In the genomic region with DNA sequence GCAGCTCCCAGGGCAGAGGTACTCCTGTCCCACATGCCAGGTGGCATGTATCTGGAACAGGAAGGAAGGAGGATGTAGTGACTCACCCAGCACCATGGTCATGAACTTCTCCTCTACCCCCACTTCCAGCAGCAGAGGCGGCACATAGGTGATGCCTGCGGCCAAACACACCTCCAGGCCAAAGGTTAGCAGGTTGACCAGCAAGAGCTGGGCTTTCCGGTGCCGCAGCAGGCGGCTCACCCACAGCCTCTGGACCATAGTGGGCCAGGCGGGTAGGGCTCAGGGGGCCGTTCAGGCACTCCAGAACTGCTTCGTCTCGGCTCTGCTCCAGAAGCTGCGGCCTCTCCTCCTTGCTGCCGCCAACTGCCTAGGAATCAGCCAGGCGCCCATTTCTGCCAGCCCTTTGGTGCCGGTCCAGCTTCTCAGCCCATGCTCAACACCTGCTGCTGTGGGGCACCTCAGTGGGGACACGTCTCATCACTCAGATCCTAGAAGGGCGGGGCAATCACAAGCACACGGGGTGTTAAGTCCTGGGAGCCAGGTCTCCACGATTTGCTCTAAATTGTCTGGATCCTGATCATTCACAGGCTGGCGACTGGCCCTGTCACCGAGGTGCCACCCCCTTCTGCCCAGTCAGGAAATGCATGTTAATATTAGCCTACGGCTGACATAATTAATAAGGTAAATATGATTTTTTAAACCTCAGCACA, we compare ENCODE assay signal across 1 cellular context.
A peak's percentile ranks its signal among the peaks of the same experiment; 100 is the strongest.
TF ChIP-seq lines count a peak whose summit lies in the region.

No MANE protein-coding gene starts in this region.

TF ChIP-seq in HepG2, 621 proteins besides CTCF, POLR2A, EP300 and RAD21 (continued from another document and continues in another):
- TF ChIP-seq, protein P1, sequence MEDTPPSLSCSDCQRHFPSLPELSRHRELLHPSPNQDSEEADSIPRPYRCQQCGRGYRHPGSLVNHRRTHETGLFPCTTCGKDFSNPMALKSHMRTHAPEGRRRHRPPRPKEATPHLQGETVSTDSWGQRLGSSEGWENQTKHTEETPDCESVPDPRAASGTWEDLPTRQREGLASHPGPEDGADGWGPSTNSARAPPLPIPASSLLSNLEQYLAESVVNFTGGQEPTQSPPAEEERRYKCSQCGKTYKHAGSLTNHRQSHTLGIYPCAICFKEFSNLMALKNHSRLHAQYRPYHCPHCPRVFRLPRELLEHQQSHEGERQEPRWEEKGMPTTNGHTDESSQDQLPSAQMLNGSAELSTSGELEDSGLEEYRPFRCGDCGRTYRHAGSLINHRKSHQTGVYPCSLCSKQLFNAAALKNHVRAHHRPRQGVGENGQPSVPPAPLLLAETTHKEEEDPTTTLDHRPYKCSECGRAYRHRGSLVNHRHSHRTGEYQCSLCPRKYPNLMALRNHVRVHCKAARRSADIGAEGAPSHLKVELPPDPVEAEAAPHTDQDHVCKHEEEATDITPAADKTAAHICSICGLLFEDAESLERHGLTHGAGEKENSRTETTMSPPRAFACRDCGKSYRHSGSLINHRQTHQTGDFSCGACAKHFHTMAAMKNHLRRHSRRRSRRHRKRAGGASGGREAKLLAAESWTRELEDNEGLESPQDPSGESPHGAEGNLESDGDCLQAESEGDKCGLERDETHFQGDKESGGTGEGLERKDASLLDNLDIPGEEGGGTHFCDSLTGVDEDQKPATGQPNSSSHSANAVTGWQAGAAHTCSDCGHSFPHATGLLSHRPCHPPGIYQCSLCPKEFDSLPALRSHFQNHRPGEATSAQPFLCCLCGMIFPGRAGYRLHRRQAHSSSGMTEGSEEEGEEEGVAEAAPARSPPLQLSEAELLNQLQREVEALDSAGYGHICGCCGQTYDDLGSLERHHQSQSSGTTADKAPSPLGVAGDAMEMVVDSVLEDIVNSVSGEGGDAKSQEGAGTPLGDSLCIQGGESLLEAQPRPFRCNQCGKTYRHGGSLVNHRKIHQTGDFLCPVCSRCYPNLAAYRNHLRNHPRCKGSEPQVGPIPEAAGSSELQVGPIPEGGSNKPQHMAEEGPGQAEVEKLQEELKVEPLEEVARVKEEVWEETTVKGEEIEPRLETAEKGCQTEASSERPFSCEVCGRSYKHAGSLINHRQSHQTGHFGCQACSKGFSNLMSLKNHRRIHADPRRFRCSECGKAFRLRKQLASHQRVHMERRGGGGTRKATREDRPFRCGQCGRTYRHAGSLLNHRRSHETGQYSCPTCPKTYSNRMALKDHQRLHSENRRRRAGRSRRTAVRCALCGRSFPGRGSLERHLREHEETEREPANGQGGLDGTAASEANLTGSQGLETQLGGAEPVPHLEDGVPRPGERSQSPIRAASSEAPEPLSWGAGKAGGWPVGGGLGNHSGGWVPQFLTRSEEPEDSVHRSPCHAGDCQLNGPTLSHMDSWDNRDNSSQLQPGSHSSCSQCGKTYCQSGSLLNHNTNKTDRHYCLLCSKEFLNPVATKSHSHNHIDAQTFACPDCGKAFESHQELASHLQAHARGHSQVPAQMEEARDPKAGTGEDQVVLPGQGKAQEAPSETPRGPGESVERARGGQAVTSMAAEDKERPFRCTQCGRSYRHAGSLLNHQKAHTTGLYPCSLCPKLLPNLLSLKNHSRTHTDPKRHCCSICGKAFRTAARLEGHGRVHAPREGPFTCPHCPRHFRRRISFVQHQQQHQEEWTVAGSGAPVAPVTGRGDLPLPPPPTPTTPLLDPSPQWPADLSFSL (CRISPR knock-in tag; IDR thresholded peaks at IDR 0.05), result no peak
- TF ChIP-seq ZSCAN31 (CRISPR knock-in tag; IDR thresholded peaks at IDR 0.05; ENCODE audit: low read depth) (no peak), ZNF547 (CRISPR knock-in tag; IDR thresholded peaks at IDR 0.05) (0 out of 2 replicates have a peak, but pooled peaks have one; percentile 32), ZNF263 (CRISPR knock-in tag; IDR thresholded peaks at IDR 0.05) (no peak), FOXA1 (IDR thresholded peaks at IDR 0.05) (no peak), FOXA1 (CRISPR knock-in tag; IDR thresholded peaks at IDR 0.05) (no peak), ZNF546 (CRISPR knock-in tag; conservative IDR thresholded peaks at IDR 0.05) (no peak), ZNF260 (CRISPR knock-in tag; IDR thresholded peaks at IDR 0.05; ENCODE audit: borderline replicate concordance, low read depth) (no peak), HOXD1 (CRISPR knock-in tag; IDR thresholded peaks at IDR 0.05) (no peak), SMAD9 (CRISPR knock-in tag; IDR thresholded peaks at IDR 0.05) (no peak), ZNF589 (CRISPR knock-in tag; conservative IDR thresholded peaks at IDR 0.05) (no peak), ZNF766 (CRISPR knock-in tag; IDR thresholded peaks at IDR 0.05; ENCODE audit: borderline replicate concordance) (no peak), ZNF776 (CRISPR knock-in tag; IDR thresholded peaks at IDR 0.05) (no peak), RELA (CRISPR knock-in tag; IDR thresholded peaks at IDR 0.05) (no peak), ERF (CRISPR knock-in tag; IDR thresholded peaks at IDR 0.05) (peak; percentile 70), FOSL2 (CRISPR knock-in tag; IDR thresholded peaks at IDR 0.05) (peak; percentile 92), FOXK2 (IDR thresholded peaks at IDR 0.05) (no peak), KLF9 (CRISPR knock-in tag; IDR thresholded peaks at IDR 0.05; ENCODE audit: low read depth) (no peak), LCORL (IDR thresholded peaks at IDR 0.05) (no peak), LCORL (CRISPR knock-in tag; IDR thresholded peaks at IDR 0.05) (peak; percentile 45; the same call in 1 of the 2 replicates), ZNF674 (CRISPR knock-in tag; IDR thresholded peaks at IDR 0.05; ENCODE audit: low read depth) (no peak), NCOA2 (CRISPR knock-in tag; IDR thresholded peaks at IDR 0.05) (no peak), ETV5 (CRISPR knock-in tag; IDR thresholded peaks at IDR 0.05; ENCODE audit: borderline replicate concordance) (peak; percentile 93), FOXA3 (CRISPR knock-in tag; IDR thresholded peaks at IDR 0.05) (peak; percentile 26; the same call in 1 of the 2 replicates), SKI (IDR thresholded peaks at IDR 0.05; ENCODE audit: partially characterized antibody) (peak; percentile 42), ZNF335 (CRISPR knock-in tag; IDR thresholded peaks at IDR 0.05) (no peak), PHF21A (CRISPR knock-in tag; IDR thresholded peaks at IDR 0.05) (peak; percentile 51; the same call in 1 of the 2 replicates), TARDBP (CRISPR knock-in tag; IDR thresholded peaks at IDR 0.05) (0 out of 2 replicates have a peak, but pooled peaks have one; percentile 39)
- TF ChIP-seq, protein P2, sequence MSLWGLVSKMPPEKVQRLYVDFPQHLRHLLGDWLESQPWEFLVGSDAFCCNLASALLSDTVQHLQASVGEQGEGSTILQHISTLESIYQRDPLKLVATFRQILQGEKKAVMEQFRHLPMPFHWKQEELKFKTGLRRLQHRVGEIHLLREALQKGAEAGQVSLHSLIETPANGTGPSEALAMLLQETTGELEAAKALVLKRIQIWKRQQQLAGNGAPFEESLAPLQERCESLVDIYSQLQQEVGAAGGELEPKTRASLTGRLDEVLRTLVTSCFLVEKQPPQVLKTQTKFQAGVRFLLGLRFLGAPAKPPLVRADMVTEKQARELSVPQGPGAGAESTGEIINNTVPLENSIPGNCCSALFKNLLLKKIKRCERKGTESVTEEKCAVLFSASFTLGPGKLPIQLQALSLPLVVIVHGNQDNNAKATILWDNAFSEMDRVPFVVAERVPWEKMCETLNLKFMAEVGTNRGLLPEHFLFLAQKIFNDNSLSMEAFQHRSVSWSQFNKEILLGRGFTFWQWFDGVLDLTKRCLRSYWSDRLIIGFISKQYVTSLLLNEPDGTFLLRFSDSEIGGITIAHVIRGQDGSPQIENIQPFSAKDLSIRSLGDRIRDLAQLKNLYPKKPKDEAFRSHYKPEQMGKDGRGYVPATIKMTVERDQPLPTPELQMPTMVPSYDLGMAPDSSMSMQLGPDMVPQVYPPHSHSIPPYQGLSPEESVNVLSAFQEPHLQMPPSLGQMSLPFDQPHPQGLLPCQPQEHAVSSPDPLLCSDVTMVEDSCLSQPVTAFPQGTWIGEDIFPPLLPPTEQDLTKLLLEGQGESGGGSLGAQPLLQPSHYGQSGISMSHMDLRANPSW (CRISPR knock-in tag; IDR thresholded peaks at IDR 0.05; ENCODE audit: borderline replicate concordance), result no peak
- TF ChIP-seq, protein P3, sequence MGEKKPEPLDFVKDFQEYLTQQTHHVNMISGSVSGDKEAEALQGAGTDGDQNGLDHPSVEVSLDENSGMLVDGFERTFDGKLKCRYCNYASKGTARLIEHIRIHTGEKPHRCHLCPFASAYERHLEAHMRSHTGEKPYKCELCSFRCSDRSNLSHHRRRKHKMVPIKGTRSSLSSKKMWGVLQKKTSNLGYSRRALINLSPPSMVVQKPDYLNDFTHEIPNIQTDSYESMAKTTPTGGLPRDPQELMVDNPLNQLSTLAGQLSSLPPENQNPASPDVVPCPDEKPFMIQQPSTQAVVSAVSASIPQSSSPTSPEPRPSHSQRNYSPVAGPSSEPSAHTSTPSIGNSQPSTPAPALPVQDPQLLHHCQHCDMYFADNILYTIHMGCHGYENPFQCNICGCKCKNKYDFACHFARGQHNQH (CRISPR knock-in tag; IDR thresholded peaks at IDR 0.05), result no peak
- TF ChIP-seq, protein P4, sequence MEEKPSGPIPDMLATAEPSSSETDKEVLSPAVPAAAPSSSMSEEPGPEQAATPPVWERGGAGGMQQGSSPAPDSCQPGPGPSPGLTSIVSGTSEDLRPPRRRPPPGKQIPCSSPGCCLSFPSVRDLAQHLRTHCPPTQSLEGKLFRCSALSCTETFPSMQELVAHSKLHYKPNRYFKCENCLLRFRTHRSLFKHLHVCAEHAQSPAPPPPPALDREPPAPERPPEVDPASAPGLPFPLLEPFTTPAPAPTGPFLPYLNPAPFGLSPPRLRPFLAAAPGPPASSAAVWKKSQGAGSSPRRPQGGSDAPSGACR (CRISPR knock-in tag; IDR thresholded peaks at IDR 0.05), result no peak
- TF ChIP-seq, protein P5, sequence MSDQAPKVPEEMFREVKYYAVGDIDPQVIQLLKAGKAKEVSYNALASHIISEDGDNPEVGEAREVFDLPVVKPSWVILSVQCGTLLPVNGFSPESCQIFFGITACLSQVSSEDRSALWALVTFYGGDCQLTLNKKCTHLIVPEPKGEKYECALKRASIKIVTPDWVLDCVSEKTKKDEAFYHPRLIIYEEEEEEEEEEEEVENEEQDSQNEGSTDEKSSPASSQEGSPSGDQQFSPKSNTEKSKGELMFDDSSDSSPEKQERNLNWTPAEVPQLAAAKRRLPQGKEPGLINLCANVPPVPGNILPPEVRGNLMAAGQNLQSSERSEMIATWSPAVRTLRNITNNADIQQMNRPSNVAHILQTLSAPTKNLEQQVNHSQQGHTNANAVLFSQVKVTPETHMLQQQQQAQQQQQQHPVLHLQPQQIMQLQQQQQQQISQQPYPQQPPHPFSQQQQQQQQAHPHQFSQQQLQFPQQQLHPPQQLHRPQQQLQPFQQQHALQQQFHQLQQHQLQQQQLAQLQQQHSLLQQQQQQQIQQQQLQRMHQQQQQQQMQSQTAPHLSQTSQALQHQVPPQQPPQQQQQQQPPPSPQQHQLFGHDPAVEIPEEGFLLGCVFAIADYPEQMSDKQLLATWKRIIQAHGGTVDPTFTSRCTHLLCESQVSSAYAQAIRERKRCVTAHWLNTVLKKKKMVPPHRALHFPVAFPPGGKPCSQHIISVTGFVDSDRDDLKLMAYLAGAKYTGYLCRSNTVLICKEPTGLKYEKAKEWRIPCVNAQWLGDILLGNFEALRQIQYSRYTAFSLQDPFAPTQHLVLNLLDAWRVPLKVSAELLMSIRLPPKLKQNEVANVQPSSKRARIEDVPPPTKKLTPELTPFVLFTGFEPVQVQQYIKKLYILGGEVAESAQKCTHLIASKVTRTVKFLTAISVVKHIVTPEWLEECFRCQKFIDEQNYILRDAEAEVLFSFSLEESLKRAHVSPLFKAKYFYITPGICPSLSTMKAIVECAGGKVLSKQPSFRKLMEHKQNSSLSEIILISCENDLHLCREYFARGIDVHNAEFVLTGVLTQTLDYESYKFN (CRISPR knock-in tag; conservative IDR thresholded peaks at IDR 0.05), result peak; percentile 74
- TF ChIP-seq, protein P6, sequence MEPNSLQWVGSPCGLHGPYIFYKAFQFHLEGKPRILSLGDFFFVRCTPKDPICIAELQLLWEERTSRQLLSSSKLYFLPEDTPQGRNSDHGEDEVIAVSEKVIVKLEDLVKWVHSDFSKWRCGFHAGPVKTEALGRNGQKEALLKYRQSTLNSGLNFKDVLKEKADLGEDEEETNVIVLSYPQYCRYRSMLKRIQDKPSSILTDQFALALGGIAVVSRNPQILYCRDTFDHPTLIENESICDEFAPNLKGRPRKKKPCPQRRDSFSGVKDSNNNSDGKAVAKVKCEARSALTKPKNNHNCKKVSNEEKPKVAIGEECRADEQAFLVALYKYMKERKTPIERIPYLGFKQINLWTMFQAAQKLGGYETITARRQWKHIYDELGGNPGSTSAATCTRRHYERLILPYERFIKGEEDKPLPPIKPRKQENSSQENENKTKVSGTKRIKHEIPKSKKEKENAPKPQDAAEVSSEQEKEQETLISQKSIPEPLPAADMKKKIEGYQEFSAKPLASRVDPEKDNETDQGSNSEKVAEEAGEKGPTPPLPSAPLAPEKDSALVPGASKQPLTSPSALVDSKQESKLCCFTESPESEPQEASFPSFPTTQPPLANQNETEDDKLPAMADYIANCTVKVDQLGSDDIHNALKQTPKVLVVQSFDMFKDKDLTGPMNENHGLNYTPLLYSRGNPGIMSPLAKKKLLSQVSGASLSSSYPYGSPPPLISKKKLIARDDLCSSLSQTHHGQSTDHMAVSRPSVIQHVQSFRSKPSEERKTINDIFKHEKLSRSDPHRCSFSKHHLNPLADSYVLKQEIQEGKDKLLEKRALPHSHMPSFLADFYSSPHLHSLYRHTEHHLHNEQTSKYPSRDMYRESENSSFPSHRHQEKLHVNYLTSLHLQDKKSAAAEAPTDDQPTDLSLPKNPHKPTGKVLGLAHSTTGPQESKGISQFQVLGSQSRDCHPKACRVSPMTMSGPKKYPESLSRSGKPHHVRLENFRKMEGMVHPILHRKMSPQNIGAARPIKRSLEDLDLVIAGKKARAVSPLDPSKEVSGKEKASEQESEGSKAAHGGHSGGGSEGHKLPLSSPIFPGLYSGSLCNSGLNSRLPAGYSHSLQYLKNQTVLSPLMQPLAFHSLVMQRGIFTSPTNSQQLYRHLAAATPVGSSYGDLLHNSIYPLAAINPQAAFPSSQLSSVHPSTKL (CRISPR knock-in tag; IDR thresholded peaks at IDR 0.05), result peak; percentile 53
